Comparison of ENCODE assay signal across 1 cellular context in the genomic region with DNA sequence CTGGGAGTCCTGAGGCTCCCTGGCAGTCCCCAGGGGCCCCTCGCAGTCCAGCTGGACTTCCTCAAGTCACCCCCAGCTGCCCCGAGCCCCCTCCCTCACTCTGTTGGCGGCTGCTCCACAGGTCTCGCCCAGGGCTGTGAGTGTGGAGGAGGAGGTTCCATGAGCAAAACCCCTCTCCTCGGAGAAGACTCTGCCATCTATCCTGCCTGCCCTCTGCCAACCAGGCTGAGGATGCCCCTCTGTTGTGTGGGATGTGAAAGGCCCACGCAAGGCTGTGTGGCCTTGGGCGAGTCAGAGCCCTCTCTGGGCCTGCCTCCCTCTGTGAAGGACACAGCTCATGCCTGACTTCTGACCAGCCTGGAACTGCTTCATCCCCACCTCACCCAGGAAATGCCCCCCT.
TF ChIP-seq lines count a peak whose summit lies in the region.

No MANE protein-coding gene starts in this region.

TF ChIP-seq in IMR-90, 13 proteins besides CTCF, POLR2A, EP300 and RAD21:
- TF ChIP-seq, protein P1, sequence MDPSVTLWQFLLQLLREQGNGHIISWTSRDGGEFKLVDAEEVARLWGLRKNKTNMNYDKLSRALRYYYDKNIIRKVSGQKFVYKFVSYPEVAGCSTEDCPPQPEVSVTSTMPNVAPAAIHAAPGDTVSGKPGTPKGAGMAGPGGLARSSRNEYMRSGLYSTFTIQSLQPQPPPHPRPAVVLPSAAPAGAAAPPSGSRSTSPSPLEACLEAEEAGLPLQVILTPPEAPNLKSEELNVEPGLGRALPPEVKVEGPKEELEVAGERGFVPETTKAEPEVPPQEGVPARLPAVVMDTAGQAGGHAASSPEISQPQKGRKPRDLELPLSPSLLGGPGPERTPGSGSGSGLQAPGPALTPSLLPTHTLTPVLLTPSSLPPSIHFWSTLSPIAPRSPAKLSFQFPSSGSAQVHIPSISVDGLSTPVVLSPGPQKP (IDR thresholded peaks at IDR 0.05; ENCODE audit: borderline replicate concordance, low read depth, low read length), result no peak
- TF ChIP-seq NFE2L2 (IDR thresholded peaks at IDR 0.05; ENCODE audit: low read depth, low read length), result no peak
- no peak for TF ChIP-seq CEBPB (IDR thresholded peaks at IDR 0.05; ENCODE audit: low read depth, low read length)
- TF ChIP-seq, protein P2, sequence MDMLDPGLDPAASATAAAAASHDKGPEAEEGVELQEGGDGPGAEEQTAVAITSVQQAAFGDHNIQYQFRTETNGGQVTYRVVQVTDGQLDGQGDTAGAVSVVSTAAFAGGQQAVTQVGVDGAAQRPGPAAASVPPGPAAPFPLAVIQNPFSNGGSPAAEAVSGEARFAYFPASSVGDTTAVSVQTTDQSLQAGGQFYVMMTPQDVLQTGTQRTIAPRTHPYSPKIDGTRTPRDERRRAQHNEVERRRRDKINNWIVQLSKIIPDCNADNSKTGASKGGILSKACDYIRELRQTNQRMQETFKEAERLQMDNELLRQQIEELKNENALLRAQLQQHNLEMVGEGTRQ (IDR thresholded peaks at IDR 0.05; ENCODE audit: low read depth, low read length), result no peak
- TF ChIP-seq RFX5 (IDR thresholded peaks at IDR 0.05; ENCODE audit: low read depth, low read length), result no peak
